Comparison of ENCODE assay signal across 10 cellular contexts in the genomic region with DNA sequence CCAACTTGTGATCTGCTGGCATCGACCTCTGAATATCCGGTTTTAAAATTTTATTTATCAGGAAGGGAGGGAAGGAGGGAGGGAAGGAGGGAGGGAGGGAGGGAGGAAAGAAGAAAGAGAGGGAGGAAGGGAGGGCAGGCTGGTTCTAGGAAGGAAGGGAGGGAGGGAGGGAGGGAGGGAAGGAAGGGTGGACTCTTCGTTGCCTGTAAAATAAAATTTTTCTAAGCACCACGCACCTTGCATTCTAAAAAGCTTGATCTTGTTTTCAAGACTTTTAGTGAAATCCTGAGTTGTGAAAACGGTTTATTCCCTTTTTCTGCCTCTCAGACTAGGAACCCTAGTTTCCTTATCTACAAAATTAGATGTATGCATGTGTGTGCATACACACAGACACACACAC.
"Had no signal": no experiment of that assay in that cellular context is flagged by ENCODE, and none has a peak within 500 bp of the region (broad histone marks: within the 10 kb centered on the region; RNA-seq: fewer than 3 reads in every experiment).

No MANE protein-coding gene starts in this region.

- DNase-seq: GM23248, GOT3, H7, H9, HCEC 1CT, HFFc6 had no signal

- H3K9me3 Mint-ChIP-seq: H9, HFFc6 had no signal

- H3K27ac ChIP-seq: GM23248 had no signal

- ATAC-seq: GM23338 had no signal

- H2AFZ ChIP-seq: GM23248, GM23338 had no signal

- H3K4me3 ChIP-seq: GM23248, GM23338, HAP-1 had no signal

- H3K36me3 ChIP-seq: HAP-1 had no signal

- H3K4me1 Mint-ChIP-seq: GM23338, H9 had no signal

- H3K4me3 Mint-ChIP-seq: GM23338, H9, HFFc6 had no signal

- FAIRE-seq: H1, H54 had no signal

- H3K27ac Mint-ChIP-seq: GM23338, H9, HFFc6 had no signal

- H3K9me3 ChIP-seq: HAP-1 had no signal

- H3K4me2 ChIP-seq: GM23338 had no signal

- H3K9ac ChIP-seq: GM23248 had no signal
